Comparison of ENCODE assay signal across 8 cellular contexts in genomic region chr10:102420810-102421644, GRCh38. TPM values are rescaled to one million over a fixed set of nuclear protein-coding genes. Genes with fewer than 3 reads are reported as not detected.
DNase-seq lines count a peak whose midpoint lies in the region; ATAC-seq and TF ChIP-seq lines count a peak whose summit lies in the region.

Gene FBXL15, plus strand, starts transcription at chr10:102420836. Its CDS starts 294 bp downstream, at chr10:102421130.

- H3K4me1 Mint-ChIP-seq in IgD-negative memory B cell, result peaks cover 13 to 20% (median 16%) of the 10 kb centered on the region in 3 donors

- H3K4me1 ChIP-seq in mucosa of descending colon (ENCODE audit: low read depth), result peaks cover 27% of the 10 kb centered on the region

- no peaks in the 10 kb centered on the region for H3K36me3 ChIP-seq in mucosa of descending colon (ENCODE audit: low read depth)

- peak within 1 kb of the TSS; percentile 94 to 98 (median 95) for H3K27ac Mint-ChIP-seq in IgD-negative memory B cell

- no peak for TF ChIP-seq CTCF in epithelial cell of esophagus (IDR thresholded peaks at IDR 0.05; ENCODE audit: insufficient read depth, low read depth, low read length, missing control alignments)
- TF ChIP-seq CTCF in mucosa of descending colon (IDR thresholded peaks at IDR 0.05), result no peak

- H3K4me3 Mint-ChIP-seq in IgD-negative memory B cell, result peak within 1 kb of the TSS; percentile 95 to 100 (median 98)

- no peaks in the 10 kb centered on the region for H3K36me3 Mint-ChIP-seq in IgD-negative memory B cell

- H3K27me3 Mint-ChIP-seq in IgD-negative memory B cell, result peaks cover 21% of the 10 kb centered on the region

- ATAC-seq in GM21529 (IDR thresholded peaks at IDR 0.05; ENCODE audit: unreplicated experiment), result peak; percentile 61
- peak; percentile 82 for ATAC-seq in mucosa of descending colon

- no peaks in the 10 kb centered on the region for H3K9me3 Mint-ChIP-seq in IgD-negative memory B cell

- H3K4me3 ChIP-seq in epithelial cell of esophagus (ENCODE audit: low read length) (peak within 1 kb of the TSS; percentile 89), mucosa of descending colon (peak within 1 kb of the TSS; percentile 60)

- no peaks in the 10 kb centered on the region for H3K9me3 ChIP-seq in mucosa of descending colon

- intact Hi-C loops in mucosa of descending colon (cut with DNase I, micrococcal nuclease), result no loop called here

- peak; percentile 97 for DNase-seq in DMS 273 (lab: John Stamatoyannopoulos, UW; ENCODE audit: unreplicated experiment)
- peak; percentile 96 for DNase-seq in OCI-M2 (lab: John Stamatoyannopoulos, UW; ENCODE audit: unreplicated experiment)
- DNase-seq in activated T-cell treated with anti-CD3 and anti-CD28 coated beads for 4 hours, result peak; percentile 92
- peak; percentile 96 for DNase-seq in epithelial cell of esophagus (ENCODE audit: low read depth)
- peak; percentile 95 to 98 (median 97) for DNase-seq in mucosa of descending colon
- peak; percentile 94 for DNase-seq in stimulated activated CD8-positive, alpha-beta memory T cell treated with anti-CD3 and anti-CD28 coated beads, Interleukin-4, amount 100 ng/mL, for 24 hours (ENCODE audit: low read depth)

RNA-seq across cellular contexts. Expression of gene FBXL15, which starts in this region (rescaled TPM):
- 40.5 TPM for polyA plus RNA-seq in IgD-negative memory B cell
- total RNA-seq in mucosa of descending colon, result 10 to 100 TPM; 18.3 to 27.7 (median 20.5) TPM

Comparison
In these comparisons a context has a peak if more than half of its experiments do, and no peak if none do; other contexts are left out.
1. Peak in every context shown above with its lines: DNase-seq, ATAC-seq and H3K4me3 ChIP-seq.